Comparison of ENCODE assay signal across 18 cellular contexts in the genomic region with DNA sequence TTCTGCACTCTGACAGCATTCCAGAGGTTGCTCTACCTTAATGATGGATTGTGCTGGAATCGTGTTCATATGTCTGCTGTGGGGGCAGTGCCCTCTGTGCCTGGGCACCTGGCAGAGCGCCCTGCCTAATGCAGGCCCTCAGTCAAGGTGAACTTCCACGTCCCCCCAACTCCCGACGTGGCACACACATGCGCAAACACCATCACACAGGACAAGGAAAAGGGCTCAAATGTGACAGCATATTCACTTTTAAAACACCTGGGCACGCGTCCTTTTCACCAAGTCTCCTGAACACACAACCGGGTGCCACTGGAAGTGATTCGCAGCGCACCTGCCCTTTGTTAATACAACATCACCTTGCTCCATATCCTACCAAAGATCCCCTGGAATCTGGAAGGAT. TPM values are rescaled to one million over a fixed set of nuclear protein-coding genes. Genes with fewer than 3 reads are reported as not detected.
DNase-seq lines count a peak whose midpoint lies in the region; ATAC-seq and TF ChIP-seq lines count a peak whose summit lies in the region.
"Had no signal": no experiment of that assay in that cellular context is flagged by ENCODE, and none has a peak within 500 bp of the region (broad histone marks: within the 10 kb centered on the region; RNA-seq: fewer than 3 reads in every experiment).

No MANE protein-coding gene starts in this region.

- DNase-seq in left ventricle myocardium superior = peak; percentile 19
- no peak for DNase-seq in heart left ventricle
- no peak for DNase-seq in neural progenitor cell (ENCODE audit: low spot score)
- peak; percentile 57 for DNase-seq in posterior vena cava (ENCODE audit: low spot score)
- DNase-seq in MM.1S = no peak
- DNase-seq in SKM-1 (lab: John Stamatoyannopoulos, UW; ENCODE audit: unreplicated experiment) = no peak
- DNase-seq: BE2C; CD4-positive, alpha-beta memory T cell; COR-L47; DMS153; DMS79 treated with DMSO at 0.1 percent for 48 hours; EL; GM23248 had no signal

- H3K4me1 ChIP-seq in heart left ventricle (no peaks in the 10 kb centered on the region), neural progenitor cell (peaks cover 8% of the 10 kb centered on the region), MM.1S (ENCODE audit: low read length) (no peaks in the 10 kb centered on the region)
- H3K4me1 ChIP-seq: A549, BE2C had no signal

- 90 to 98% (median 96%) methylated on average over 11 of the region's 11 CpGs for WGBS in heart left ventricle, 4 donors

- no peak overlapping the region for H3K4me3 ChIP-seq in heart left ventricle
- H3K4me3 ChIP-seq in neural progenitor cell = no peak overlapping the region
- no peak overlapping the region for H3K4me3 ChIP-seq in MM.1S (ENCODE audit: low read length)
- H3K4me3 ChIP-seq: A549, GM23248 had no signal

- H3K36me3 ChIP-seq in heart left ventricle (peaks cover 0 to 97% (median 77%) of the 10 kb centered on the region in 9 donors), neural progenitor cell (no peaks in the 10 kb centered on the region), MM.1S (replicated peaks; ENCODE audit: insufficient read depth, low read length) (peaks cover 6% of the 10 kb centered on the region; the same call in 1 of the 2 replicates)
- H3K36me3 ChIP-seq: BE2C had no signal

- intact Hi-C loops in left ventricle myocardium superior (cut with micrococcal nuclease) = no loop called here
- intact Hi-C loops in heart left ventricle (cut with DNase I) = no loop called here
- intact Hi-C loops in posterior vena cava (cut with DNase I) = no loop called here

- peaks cover 10% of the 10 kb centered on the region for H3F3A ChIP-seq in neural progenitor cell (ENCODE audit: low read depth)
- H3F3A ChIP-seq in MM.1S (ENCODE audit: insufficient read depth, low read length) = no peaks in the 10 kb centered on the region

- peaks cover 2% of the 10 kb centered on the region for H3K27me3 Mint-ChIP-seq in neural progenitor cell (ENCODE audit: insufficient read depth, low read depth)
- H3K27me3 Mint-ChIP-seq: CD4-positive, alpha-beta memory T cell had no signal

- peaks cover under 1% of the 10 kb centered on the region for H4K20me1 ChIP-seq in neural progenitor cell (ENCODE audit: low read depth)
- no peaks in the 10 kb centered on the region for H4K20me1 ChIP-seq in MM.1S (ENCODE audit: insufficient read depth, low read length)

- TF ChIP-seq CTCF in heart left ventricle (IDR thresholded peaks at IDR 0.05) (no peak), neural progenitor cell (IDR thresholded peaks at IDR 0.05) (no peak), MM.1S (IDR thresholded peaks at IDR 0.05; ENCODE audit: low read length) (no peak)

- TF ChIP-seq POLR2A in heart left ventricle (IDR thresholded peaks at IDR 0.05) = no peak

- H3K4me3 Mint-ChIP-seq in neural progenitor cell = no peak overlapping the region
- H3K4me3 Mint-ChIP-seq: CD4-positive, alpha-beta memory T cell had no signal

- H3K4me1 Mint-ChIP-seq in neural progenitor cell = no peaks in the 10 kb centered on the region
- H3K4me1 Mint-ChIP-seq: CD4-positive, alpha-beta memory T cell had no signal

- no peaks in the 10 kb centered on the region for H3K9me3 Mint-ChIP-seq in neural progenitor cell
- H3K9me3 Mint-ChIP-seq: CD4-positive, alpha-beta memory T cell had no signal

- H3K27ac Mint-ChIP-seq in neural progenitor cell = peak overlapping the region; percentile 3

- H3K79me2 ChIP-seq in neural progenitor cell (ENCODE audit: low read depth) (no peaks in the 10 kb centered on the region), MM.1S (ENCODE audit: low read length) (no peaks in the 10 kb centered on the region)

- ATAC-seq in left ventricle myocardium superior (no peak), heart left ventricle (no peak)
- ATAC-seq: A549, HCT116 had no signal

- H3K36me3 Mint-ChIP-seq in neural progenitor cell = peaks cover 11% of the 10 kb centered on the region

- H3K9me3 ChIP-seq in heart left ventricle (no peaks in the 10 kb centered on the region), neural progenitor cell (ENCODE audit: low read depth) (no peaks in the 10 kb centered on the region), MM.1S (replicated peaks; ENCODE audit: insufficient read depth, low read length) (no peaks in the 10 kb centered on the region)
- H3K9me3 ChIP-seq: A549, BE2C had no signal

- H3K27me3 ChIP-seq in heart left ventricle (no peaks in the 10 kb centered on the region), neural progenitor cell (no peaks in the 10 kb centered on the region), MM.1S (replicated peaks; ENCODE audit: insufficient read depth, low read length) (no peaks in the 10 kb centered on the region)
- H3K27me3 ChIP-seq: BE2C had no signal

- no peak overlapping the region for H3K27ac ChIP-seq in heart left ventricle
- H3K27ac ChIP-seq in neural progenitor cell = no peak overlapping the region
- H3K27ac ChIP-seq in MM.1S (ENCODE audit: low read length) = no peak overlapping the region
- H3K27ac ChIP-seq: A549, C4-2B, GM23248, HL-60 had no signal

- H3K9ac ChIP-seq in neural progenitor cell (no peak overlapping the region), MM.1S (ENCODE audit: low read length) (no peak overlapping the region)
- H3K9ac ChIP-seq: GM23248 had no signal

- H3K4me2 ChIP-seq in neural progenitor cell = no peak overlapping the region
- no peak overlapping the region for H3K4me2 ChIP-seq in MM.1S (ENCODE audit: low read depth, low read length)
- H3K4me2 ChIP-seq: A549 had no signal

- H2AFZ ChIP-seq in neural progenitor cell (replicated peaks) = no peak overlapping the region
- no peak overlapping the region for H2AFZ ChIP-seq in MM.1S (ENCODE audit: low read length)
- H2AFZ ChIP-seq: GM23248 had no signal

- no peaks in the 10 kb centered on the region for H3K9me2 ChIP-seq in MM.1S (replicated peaks; ENCODE audit: insufficient read depth, low read length)

RNA-seq across cellular contexts. Expression of gene TPRG1L, which starts 11.7 kb away (rescaled TPM):
- total RNA-seq in left ventricle myocardium superior (48.6 TPM), heart left ventricle (10 to 100 TPM; 32.0 to 58.0 (median 48.8) TPM), neural progenitor cell (ENCODE audit: low replicate concordance) (10.6 and 11.5 TPM in 2 replicates), posterior vena cava (10 to 100 TPM; 37.5 to 45.6 TPM)
- polyA plus RNA-seq in heart left ventricle = 10 to 100 TPM; 24.2 to 48.8 TPM

RNA-seq across cellular contexts. Expression of gene WRAP73, which starts 13.4 kb away (rescaled TPM):
- 12.5 TPM for total RNA-seq in left ventricle myocardium superior
- 10 to 100 TPM in 6 of 9 donors, 1 to 10 TPM in 3; 8.5 to 21.6 (median 11.3) TPM for total RNA-seq in heart left ventricle
- 10 to 100 TPM in 1 of 2 donors, 1 to 10 TPM in 1; 9.3 to 18.0 TPM for polyA plus RNA-seq in heart left ventricle
- total RNA-seq in neural progenitor cell (ENCODE audit: low replicate concordance) = 12.0 and 18.8 TPM in 2 replicates
- 10 to 100 TPM; 10.9 to 13.7 TPM for total RNA-seq in posterior vena cava

RNA-seq across cellular contexts. Expression of gene TP73, which starts 15.8 kb away (rescaled TPM):
- 0.05 TPM for total RNA-seq in left ventricle myocardium superior
- under 1 TPM in 3 of 9 donors, not detected in 6; 0.15 to 0.53 (median 0.19) TPM for total RNA-seq in heart left ventricle
- under 1 TPM; 0.01 to 0.11 TPM for polyA plus RNA-seq in heart left ventricle
- 0.31 TPM in 1 of 2 replicates, not detected in the other for total RNA-seq in neural progenitor cell (ENCODE audit: low replicate concordance)
- not detected for total RNA-seq in posterior vena cava
- total RNA-seq: GM23248 had no signal
- polyA plus RNA-seq: AG04450, GM23248 had no signal

RNA-seq across cellular contexts. Expression of gene MEGF6, which starts 25.2 kb away (rescaled TPM):
- total RNA-seq in left ventricle myocardium superior = 11.6 TPM
- total RNA-seq in heart left ventricle = 10 to 100 TPM in 2 of 9 donors, 1 to 10 TPM in 7; 1.9 to 16.2 (median 5.9) TPM
- 1 to 10 TPM; 2.0 to 4.3 TPM for polyA plus RNA-seq in heart left ventricle
- 1.7 and 25.6 TPM in 2 replicates for total RNA-seq in neural progenitor cell (ENCODE audit: low replicate concordance)
- 100 to 1,000 TPM in 1 of 2 donors, 10 to 100 TPM in 1; 82.3 to 123 TPM for total RNA-seq in posterior vena cava

Comparison
In these comparisons a context has a peak if more than half of its experiments do, and no peak if none do; other contexts are left out.
1. DNase-seq: peak in left ventricle myocardium superior (single experiment) and posterior vena cava (single experiment); none in heart left ventricle (0 of 5), neural progenitor cell (single experiment), MM.1S (single experiment) and SKM-1 (single experiment).